Comparison of ENCODE assay signal across 12 cellular contexts in the genomic region with DNA sequence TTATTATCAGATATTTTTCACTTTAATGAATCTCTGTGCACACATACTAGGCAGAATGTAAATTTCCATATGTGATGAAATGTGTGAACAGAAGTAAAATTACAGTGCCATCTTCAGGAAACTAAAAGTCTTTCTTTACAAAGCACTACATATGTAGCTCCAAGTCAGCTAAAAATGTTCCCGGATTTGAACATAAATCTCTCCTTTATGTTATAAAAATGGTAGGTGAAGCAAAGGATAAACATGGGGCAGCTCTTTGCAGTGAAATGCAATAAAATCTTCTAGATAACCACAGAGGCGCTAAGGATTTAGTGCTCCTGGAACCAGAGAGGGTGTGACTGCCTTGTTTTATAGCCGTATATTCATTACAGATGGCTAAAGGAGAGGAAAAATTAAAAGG.
A peak's percentile ranks its signal among the peaks of the same experiment; 100 is the strongest.
DNase-seq lines count a peak whose midpoint lies in the region; ATAC-seq and TF ChIP-seq lines count a peak whose summit lies in the region.
"Had no signal": no experiment of that assay in that cellular context is flagged by ENCODE, and none has a peak within 500 bp of the region (broad histone marks: within the 10 kb centered on the region; RNA-seq: fewer than 3 reads in every experiment).

No MANE protein-coding gene starts in this region.

- CTCF ChIA-PET in PC-9 (lab: Charles Lee) = no interaction called here

- no peaks in the 10 kb centered on the region for H3K4me1 ChIP-seq in PC-9 (replicated peaks; ENCODE audit: insufficient read depth)
- H3K4me1 ChIP-seq: parathyroid adenoma had no signal

- no peaks in the 10 kb centered on the region; the same call in 1 of the 2 replicates for H4K20me1 ChIP-seq in PC-9 (ENCODE audit: insufficient read depth)

- no peaks in the 10 kb centered on the region for H3F3A ChIP-seq in PC-9 (ENCODE audit: insufficient read depth, low read depth)

- POLR2A ChIA-PET in PC-9 (lab: Charles Lee; ENCODE audit: unreplicated experiment) = no interaction called here

- no peak for ATAC-seq in GM21360 (IDR thresholded peaks at IDR 0.05; ENCODE audit: unreplicated experiment)

- H3K27ac ChIP-seq in PC-9 = no peak overlapping the region
- H3K27ac ChIP-seq: parathyroid adenoma, thyroid gland had no signal

- peaks cover 92% of the 10 kb centered on the region for H3K27me3 ChIP-seq in PC-9 (ENCODE audit: insufficient read depth, low read depth)
- H3K27me3 ChIP-seq: thyroid gland had no signal

- no peaks in the 10 kb centered on the region for H3K79me2 ChIP-seq in PC-9 (ENCODE audit: low read depth)
- H3K79me2 ChIP-seq: parathyroid adenoma had no signal

- no peaks in the 10 kb centered on the region for H3K9me2 ChIP-seq in PC-9 (ENCODE audit: insufficient read depth)

- no peak overlapping the region for H2AFZ ChIP-seq in PC-9
- H2AFZ ChIP-seq: parathyroid adenoma had no signal

- DNase-seq in NCI-H2227 (lab: John Stamatoyannopoulos, UW; ENCODE audit: unreplicated experiment) (peak; percentile 14), NCI-H2227 treated with DMSO at 0.1 percent for 48 hours (lab: John Stamatoyannopoulos, UW) (no peak), PC-9 (no peak), globus pallidus (ENCODE audit: low spot score) (peak; percentile 15), cerebellar nuclear complex (lab: John Stamatoyannopoulos, UW) (no peak), RPMI8226 (no peak)
- no peak for DNase-seq in activated CD4-positive, alpha-beta T cell treated with anti-CD3 and anti-CD28 coated beads for 1 hour
- DNase-seq: central memory CD4-positive, alpha-beta T cell; erythroblast; thyroid gland had no signal

- no TSS peak for BruUV-seq in PC-9 (replicated peaks; lab: Mats Ljungman, UMichigan)

- no peaks in the 10 kb centered on the region for H3K9me3 ChIP-seq in PC-9 (ENCODE audit: insufficient read depth, low read depth)
- H3K9me3 ChIP-seq: thyroid gland had no signal

- 0 out of 2 replicates have a peak, but pooled peaks have one; percentile 18 for TF ChIP-seq CTCF in PC-9 (conservative IDR thresholded peaks at IDR 0.05)

- no peak overlapping the region for H3K4me3 ChIP-seq in PC-9
- H3K4me3 ChIP-seq: thyroid gland had no signal

- intact Hi-C loops in PC-9 (cut with micrococcal nuclease; ENCODE audit: unreplicated experiment) = no loop called here

- no peaks in the 10 kb centered on the region for H3K36me3 ChIP-seq in PC-9 (ENCODE audit: low read depth)
- H3K36me3 ChIP-seq: thyroid gland had no signal

- H3K4me2 ChIP-seq in PC-9 = no peak overlapping the region

Comparison
In these comparisons a context has a peak if more than half of its experiments do, and no peak if none do; other contexts are left out.
1. DNase-seq: peak in NCI-H2227 (single experiment) and globus pallidus (single experiment); none in NCI-H2227 treated with DMSO at 0.1 percent for 48 hours (single experiment), PC-9 (0 of 2), activated CD4-positive, alpha-beta T cell treated with anti-CD3 and anti-CD28 coated beads for 1 hour (single experiment), cerebellar nuclear complex (0 of 2) and RPMI8226 (single experiment).